In the genomic region with DNA sequence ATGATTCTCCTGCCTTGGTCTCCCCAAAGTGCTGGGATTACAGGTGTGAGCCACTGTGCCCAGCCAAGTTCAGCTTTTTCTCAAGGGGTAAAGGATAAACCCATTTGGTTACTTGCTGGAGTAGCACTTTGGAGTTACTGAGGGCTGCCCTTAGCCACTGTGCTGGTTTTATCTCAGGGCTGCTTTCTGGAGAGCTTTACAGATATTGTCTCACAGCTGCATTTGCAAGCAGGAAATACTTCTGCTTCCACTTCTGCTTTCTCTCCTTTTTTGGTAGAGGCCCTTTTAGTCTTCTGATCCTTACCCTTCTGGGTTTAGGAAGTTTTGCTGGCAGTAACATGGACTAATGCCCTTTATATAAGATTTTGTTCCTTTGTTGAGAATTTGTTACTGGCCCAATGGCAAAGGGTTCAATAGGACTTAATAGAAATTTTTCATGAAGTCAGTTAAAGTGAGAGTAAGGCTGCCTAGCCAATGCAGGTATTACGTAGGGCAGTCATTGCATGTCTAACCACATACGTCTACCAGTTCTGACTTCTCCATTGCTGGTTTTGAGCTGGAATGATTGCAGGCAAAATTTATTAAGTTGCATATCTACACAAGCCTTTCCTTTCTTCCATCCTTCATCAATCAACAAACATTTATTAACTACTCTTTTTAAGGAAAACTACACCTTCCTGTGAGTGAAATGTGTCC, we compare ENCODE assay signal across 8 cellular contexts. TPM values are rescaled to one million over a fixed set of nuclear protein-coding genes. Genes with fewer than 3 reads are reported as not detected.
A peak's percentile ranks its signal among the peaks of the same experiment; 100 is the strongest.
DNase-seq lines count a peak whose midpoint lies in the region; ATAC-seq, FAIRE-seq and TF ChIP-seq lines count a peak whose summit lies in the region.

No MANE protein-coding gene starts in this region.

- DNase-seq in GM13977 (ENCODE audit: low spot score) (peak; percentile 38), NAMALWA (ENCODE audit: low spot score) (peak; percentile 86), left ventricle myocardium inferior (no peak), neural progenitor cell (ENCODE audit: low spot score) (no peak), small intestine (no peak), DMS53 (lab: John Stamatoyannopoulos, UW) (no peak), cerebellum (ENCODE audit: low spot score) (no peak)

- H3K79me2 ChIP-seq in neural progenitor cell (ENCODE audit: low read depth) = no peaks in the 10 kb centered on the region

- H3K27me3 ChIP-seq in left ventricle myocardium inferior (ENCODE audit: low read depth) (no peaks in the 10 kb centered on the region), neural progenitor cell (no peaks in the 10 kb centered on the region), small intestine (ENCODE audit: control insufficient read depth in 2 of 2, insufficient read depth in 2 of 2, low read length in 2 of 2) (no peaks in the 10 kb centered on the region)

- H3K9me3 Mint-ChIP-seq in neural progenitor cell = no peaks in the 10 kb centered on the region

- H3K4me1 Mint-ChIP-seq in neural progenitor cell = no peaks in the 10 kb centered on the region

- no peaks in the 10 kb centered on the region for H4K20me1 ChIP-seq in neural progenitor cell (ENCODE audit: low read depth)

- no peak overlapping the region for H3K4me2 ChIP-seq in neural progenitor cell

- H3K36me3 Mint-ChIP-seq in neural progenitor cell = peaks cover 37% of the 10 kb centered on the region

- no peak overlapping the region for H3K4me3 ChIP-seq in left ventricle myocardium inferior
- no peak overlapping the region for H3K4me3 ChIP-seq in neural progenitor cell
- H3K4me3 ChIP-seq in small intestine (ENCODE audit: low read depth in 1 of 2, low read length in 2 of 2) = no peak overlapping the region

- H2AFZ ChIP-seq in neural progenitor cell (replicated peaks) = no peak overlapping the region

- no peak for FAIRE-seq in small intestine (lab: Jason Lieb, UNC)

- intact Hi-C loops in left ventricle myocardium inferior (cut with micrococcal nuclease) = no loop called here

- no peak overlapping the region for H3K4me3 Mint-ChIP-seq in neural progenitor cell

- H3K27me3 Mint-ChIP-seq in neural progenitor cell (ENCODE audit: insufficient read depth, low read depth) = no peaks in the 10 kb centered on the region

- H3K9me3 ChIP-seq in left ventricle myocardium inferior (replicated peaks) (no peaks in the 10 kb centered on the region), neural progenitor cell (ENCODE audit: low read depth) (no peaks in the 10 kb centered on the region), small intestine (ENCODE audit: control insufficient read depth, low read depth) (no peaks in the 10 kb centered on the region)

- in situ Hi-C loops in GM13977 (cut with MboI; ENCODE audit: low pct_unique_long_range_greater_than_20kb, low sequenced_read_pairs, unreplicated experiment) = no loop called here

- no peaks in the 10 kb centered on the region for H3F3A ChIP-seq in neural progenitor cell (ENCODE audit: low read depth)

- peak; percentile 68 for ATAC-seq in GM21717 (IDR thresholded peaks at IDR 0.05; ENCODE audit: unreplicated experiment)

- 73 to 97% (median 78%) methylated on average over 2 of the region's 2 CpGs for WGBS in small intestine, 3 donors

- peaks cover 27% of the 10 kb centered on the region for H3K4me1 ChIP-seq in left ventricle myocardium inferior
- no peaks in the 10 kb centered on the region for H3K4me1 ChIP-seq in neural progenitor cell
- peaks cover 0 to 5% of the 10 kb centered on the region in 2 donors for H3K4me1 ChIP-seq in small intestine (ENCODE audit: control insufficient read depth in 2 of 2, insufficient read depth in 1 of 2, low read depth in 1 of 2, low read length in 1 of 2)

- peaks cover 93% of the 10 kb centered on the region for H3K36me3 ChIP-seq in left ventricle myocardium inferior
- H3K36me3 ChIP-seq in neural progenitor cell = peaks cover 15% of the 10 kb centered on the region
- peaks cover 36 to 46% of the 10 kb centered on the region in 2 donors for H3K36me3 ChIP-seq in small intestine (ENCODE audit: control insufficient read depth in 2 of 2, insufficient read depth in 2 of 2, low read length in 2 of 2)

- no peak overlapping the region for H3K27ac Mint-ChIP-seq in neural progenitor cell

- peak overlapping the region; percentile 11 for H3K27ac ChIP-seq in left ventricle myocardium inferior (replicated peaks)
- H3K27ac ChIP-seq in neural progenitor cell = no peak overlapping the region
- peak overlapping the region in 1 of 2 donors; percentile 47 for H3K27ac ChIP-seq in small intestine (ENCODE audit: low read depth in 1 of 2, low read length in 1 of 2)

- no peak for TF ChIP-seq CTCF in GM13977 (IDR thresholded peaks at IDR 0.05; ENCODE audit: extremely low read depth, insufficient read depth, missing control alignments)
- TF ChIP-seq CTCF in left ventricle myocardium inferior (IDR thresholded peaks at IDR 0.05; ENCODE audit: borderline replicate concordance) = no peak
- TF ChIP-seq CTCF in neural progenitor cell (IDR thresholded peaks at IDR 0.05) = no peak

- H3K9ac ChIP-seq in neural progenitor cell = no peak overlapping the region

RNA-seq across cellular contexts. Expression of a gene that starts 24.4 kb away (rescaled TPM):
- total RNA-seq in left ventricle myocardium inferior (66.0 TPM), neural progenitor cell (ENCODE audit: low replicate concordance) (150 and 154 TPM in 2 replicates), cerebellum (78.8 TPM)
- polyA plus RNA-seq in small intestine = 100 to 1,000 TPM; 186 to 224 (median 195) TPM

RNA-seq across cellular contexts. Expression of a gene that starts 32.1 kb away (rescaled TPM):
- total RNA-seq in left ventricle myocardium inferior (37.7 TPM), neural progenitor cell (ENCODE audit: low replicate concordance) (110 and 115 TPM in 2 replicates), cerebellum (37.0 TPM)
- polyA plus RNA-seq in small intestine = 10 to 100 TPM in 1 of 3 donors, 1 to 10 TPM in 2; 5.1 to 37.1 (median 8.9) TPM

Comparison
In these comparisons a context has a peak if more than half of its experiments do, and no peak if none do; other contexts are left out.
1. DNase-seq: peak in GM13977 (single experiment) and NAMALWA (single experiment); none in left ventricle myocardium inferior (single experiment), neural progenitor cell (single experiment), small intestine (single experiment), DMS53 (single experiment) and cerebellum (single experiment).